Comparison of ENCODE assay signal across 8 cellular contexts in genomic region chr4:150242820-150243458, GRCh38.
DNase-seq lines count a peak whose midpoint lies in the region; ATAC-seq and TF ChIP-seq lines count a peak whose summit lies in the region.

No MANE protein-coding gene starts in this region.

- H3K4me1 ChIP-seq in MM.1S (ENCODE audit: low read length) = no peaks in the 10 kb centered on the region

- H3K27me3 ChIP-seq in MM.1S (replicated peaks; ENCODE audit: insufficient read depth, low read length) (no peaks in the 10 kb centered on the region), brain microvascular endothelial cell (replicated peaks) (no peaks in the 10 kb centered on the region)

- no peaks in the 10 kb centered on the region for H3K79me2 ChIP-seq in MM.1S (ENCODE audit: low read length)

- H2AFZ ChIP-seq in MM.1S (ENCODE audit: low read length) = no peak overlapping the region

- H3F3A ChIP-seq in MM.1S (ENCODE audit: insufficient read depth, low read length) = no peaks in the 10 kb centered on the region; the same call in 1 of the 2 replicates

- H3K9me2 ChIP-seq in MM.1S (replicated peaks; ENCODE audit: insufficient read depth, low read length) = no peaks in the 10 kb centered on the region

- H3K4me3 ChIP-seq in MM.1S (ENCODE audit: low read length) (no peak overlapping the region), brain microvascular endothelial cell (ENCODE audit: low read depth, low read length) (no peak overlapping the region), lower leg skin (ENCODE audit: low read depth, poor library complexity, severe bottlenecking) (no peak overlapping the region)

- 44 to 51% methylated on average over 6 of the region's 6 CpGs for WGBS in lower leg skin, 2 donors

- ATAC-seq in left colon (peak; percentile 68), omental fat pad (ENCODE audit: low FRiP score) (no peak), HG03521 (IDR thresholded peaks at IDR 0.05; ENCODE audit: unreplicated experiment) (no peak)

- H3K9me3 ChIP-seq in MM.1S (replicated peaks; ENCODE audit: insufficient read depth, low read length) = no peaks in the 10 kb centered on the region

- intact Hi-C loops in left colon (cut with DNase I, micrococcal nuclease) = loop anchor here in 1 of 2 donors (10.0 kb wide), 1 partner anchor 228 kb away; no protein-coding TSS in a partner anchor
- intact Hi-C loops in lower leg skin (cut with DNase I; ENCODE audit: low total_unique reads) = loop anchor here (10.0 kb wide), 1 partner anchor 258 kb away; no protein-coding TSS in a partner anchor

- H3K36me3 ChIP-seq in MM.1S (replicated peaks; ENCODE audit: insufficient read depth, low read length) (no peaks in the 10 kb centered on the region), brain microvascular endothelial cell (replicated peaks) (no peaks in the 10 kb centered on the region)

- no peak overlapping the region for H3K9ac ChIP-seq in MM.1S (ENCODE audit: low read length)

- H3K27ac ChIP-seq in MM.1S (ENCODE audit: low read length) (no peak overlapping the region), brain microvascular endothelial cell (no peak overlapping the region)

- no peak overlapping the region for H3K4me2 ChIP-seq in MM.1S (ENCODE audit: low read depth, low read length)

- DNase-seq in Ammon's horn (ENCODE audit: low spot score) = peak; percentile 57
- peak; percentile 59 for DNase-seq in GM10266 (ENCODE audit: extremely low spot score)
- peak; percentile 19 for DNase-seq in MM.1S
- DNase-seq in brain microvascular endothelial cell = peak; percentile 29
- peak in 1 of 2 donors; percentile 41 for DNase-seq in left colon
- DNase-seq in omental fat pad (ENCODE audit: low spot score) = no peak
- DNase-seq in lower leg skin (ENCODE audit: low spot score in 2 of 2) = no peak

- no peaks in the 10 kb centered on the region for H4K20me1 ChIP-seq in MM.1S (ENCODE audit: insufficient read depth, low read length)

- TF ChIP-seq CTCF in GM10266 (IDR thresholded peaks at IDR 0.05; ENCODE audit: control insufficient read depth, insufficient read depth, low read depth, missing control alignments) (peak; percentile 76), MM.1S (IDR thresholded peaks at IDR 0.05; ENCODE audit: low read length) (peak; percentile 88), brain microvascular endothelial cell (IDR thresholded peaks at IDR 0.05; ENCODE audit: low read depth, low read length, missing control alignments) (peak; percentile 94), omental fat pad (IDR thresholded peaks at IDR 0.05) (peak in 1 of 3 donors; percentile 38), lower leg skin (IDR thresholded peaks at IDR 0.05) (no peak)

- no peak for TF ChIP-seq POLR2A in lower leg skin (IDR thresholded peaks at IDR 0.05)

- in situ Hi-C loops in brain microvascular endothelial cell (cut with HindIII; ENCODE audit: low pct_ligation_motif_present, low sequenced_read_pairs) = no loop called here

Comparison
In these comparisons a context has a peak if more than half of its experiments do, and no peak if none do; other contexts are left out.
1. DNase-seq: peak in Ammon's horn (single experiment), GM10266 (single experiment), MM.1S (single experiment) and brain microvascular endothelial cell (single experiment); none in omental fat pad (single experiment) and lower leg skin (0 of 2).
2. CTCF ChIP-seq: peak in GM10266 (single experiment), MM.1S (single experiment) and brain microvascular endothelial cell (single experiment); none in lower leg skin (0 of 3).